In the genomic region with DNA sequence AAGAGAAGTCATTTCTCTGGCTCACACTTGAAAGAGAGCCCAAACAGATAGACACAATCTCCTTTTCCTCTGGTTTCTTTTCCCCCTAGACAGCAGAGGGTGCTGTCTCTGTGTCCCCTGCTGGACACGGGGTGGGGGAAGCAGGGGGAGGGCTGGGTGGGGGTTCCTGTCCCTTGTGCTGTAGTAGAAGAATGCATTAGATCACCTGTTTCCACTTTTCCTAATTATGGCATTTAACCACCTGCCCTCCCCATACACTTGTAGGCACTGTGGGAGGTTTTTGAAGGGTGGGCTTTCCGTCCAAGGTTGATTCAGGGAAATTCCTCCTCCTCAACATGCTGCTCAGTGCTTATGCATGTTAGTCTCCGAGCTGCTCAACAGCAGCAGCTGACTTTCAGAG, we compare ENCODE assay signal across 2 cellular contexts.
TF ChIP-seq lines count a peak whose summit lies in the region.

No MANE protein-coding gene starts in this region.

TF ChIP-seq in GM23338, 12 proteins besides CTCF, POLR2A, EP300 and RAD21 (continued from another document):
- TF ChIP-seq ZNF462 (CRISPR knock-in tag; IDR thresholded peaks at IDR 0.05), result no peak

TF ChIP-seq in SK-N-SH, 30 proteins besides CTCF, POLR2A, EP300 and RAD21 (continued from another document):
- TF ChIP-seq, protein P1, sequence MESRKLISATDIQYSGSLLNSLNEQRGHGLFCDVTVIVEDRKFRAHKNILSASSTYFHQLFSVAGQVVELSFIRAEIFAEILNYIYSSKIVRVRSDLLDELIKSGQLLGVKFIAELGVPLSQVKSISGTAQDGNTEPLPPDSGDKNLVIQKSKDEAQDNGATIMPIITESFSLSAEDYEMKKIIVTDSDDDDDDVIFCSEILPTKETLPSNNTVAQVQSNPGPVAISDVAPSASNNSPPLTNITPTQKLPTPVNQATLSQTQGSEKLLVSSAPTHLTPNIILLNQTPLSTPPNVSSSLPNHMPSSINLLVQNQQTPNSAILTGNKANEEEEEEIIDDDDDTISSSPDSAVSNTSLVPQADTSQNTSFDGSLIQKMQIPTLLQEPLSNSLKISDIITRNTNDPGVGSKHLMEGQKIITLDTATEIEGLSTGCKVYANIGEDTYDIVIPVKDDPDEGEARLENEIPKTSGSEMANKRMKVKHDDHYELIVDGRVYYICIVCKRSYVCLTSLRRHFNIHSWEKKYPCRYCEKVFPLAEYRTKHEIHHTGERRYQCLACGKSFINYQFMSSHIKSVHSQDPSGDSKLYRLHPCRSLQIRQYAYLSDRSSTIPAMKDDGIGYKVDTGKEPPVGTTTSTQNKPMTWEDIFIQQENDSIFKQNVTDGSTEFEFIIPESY (IDR thresholded peaks at IDR 0.05; ENCODE audit: borderline replicate concordance, low read depth), result no peak
- no peak for TF ChIP-seq FOXM1 (IDR thresholded peaks at IDR 0.05; ENCODE audit: low read depth)
